ENCODE assay signal across 9 cellular contexts in genomic region chr2:113283704-113284284, GRCh38. TPM values are rescaled to one million over a fixed set of nuclear protein-coding genes. Genes with fewer than 3 reads are reported as not detected.
A peak's percentile ranks its signal among the peaks of the same experiment; 100 is the strongest.
DNase-seq lines count a peak whose midpoint lies in the region; ATAC-seq, FAIRE-seq and TF ChIP-seq lines count a peak whose summit lies in the region.
"Had no signal": no experiment of that assay in that cellular context is flagged by ENCODE, and none has a peak within 500 bp of the region (broad histone marks: within the 10 kb centered on the region; RNA-seq: fewer than 3 reads in every experiment).

No MANE protein-coding gene starts in this region.

- H3K4me3 ChIP-seq in pancreas, result no peak overlapping the region

- CTCF ChIA-PET in RWPE1 (lab: Yijun Ruan, JAX), result interaction anchor here (0.6 to 0.7 kb wide), 4 partner anchors 37 to 332 kb away, joined by 3 to 4 read pairs (median 4); no protein-coding TSS in a partner anchor

- ATAC-seq in pancreas, result peak; percentile 67 to 83 (median 75)
- no peak for ATAC-seq in HG02759 (IDR thresholded peaks at IDR 0.05; ENCODE audit: unreplicated experiment)
- ATAC-seq in GM19467 (IDR thresholded peaks at IDR 0.05; ENCODE audit: unreplicated experiment), result no peak
- ATAC-seq in HG02884 (IDR thresholded peaks at IDR 0.05; ENCODE audit: unreplicated experiment), result no peak
- ATAC-seq in GM18861 (IDR thresholded peaks at IDR 0.05; ENCODE audit: unreplicated experiment), result no peak

- no peak for FAIRE-seq in pancreas (lab: Jason Lieb, UNC)

- intact Hi-C loops in pancreas (cut with DNase I), result no loop called here

- peaks cover 0 to 31% (median 10%) of the 10 kb centered on the region in 3 donors for H3K4me1 ChIP-seq in pancreas

- H3K9me3 ChIP-seq in pancreas, result no peaks in the 10 kb centered on the region

- TF ChIP-seq CTCF in RWPE1 (conservative IDR thresholded peaks at IDR 0.05; ENCODE audit: low read depth), result no peak
- no peak for TF ChIP-seq CTCF in pancreas (IDR thresholded peaks at IDR 0.05)

- 12 to 14% methylated on average over 3 of the region's 3 CpGs for WGBS in pancreas, 2 donors

- H3K27me3 ChIP-seq in pancreas, result no peaks in the 10 kb centered on the region

- H3K27ac ChIP-seq in RWPE1 (peak overlapping the region; percentile 99), pancreas (peak overlapping the region; percentile 77 to 93 (median 83))

- DNase-seq in COLO829 (ENCODE audit: low spot score) (peak; percentile 11), RWPE1 (ENCODE audit: low spot score) (peak; percentile 84), fibroblast of the conjunctiva (ENCODE audit: low read depth) (peak; percentile 77), pancreas (peak in 5 of 6 donors; percentile 73 to 88 (median 76))

- POLR2A ChIA-PET in RWPE1 (lab: Yijun Ruan, JAX; ENCODE audit: low non-redundant PET), result no interaction called here

- H3K36me3 ChIP-seq in pancreas, result no peaks in the 10 kb centered on the region

RNA-seq across cellular contexts. Expression of gene PAX8, which starts 5.1 kb away (rescaled TPM):
- total RNA-seq in pancreas, result under 1 TPM in 4 of 6 donors, not detected in 2; 0.28 to 1.00 (median 0.55) TPM
- 1 to 10 TPM in 1 of 2 donors, under 1 TPM in 1; 0.23 to 1.1 TPM for polyA plus RNA-seq in pancreas
- total RNA-seq: temporal lobe had no signal

Comparison
In these comparisons a context has a peak if more than half of its experiments do, and no peak if none do; other contexts are left out.
1. DNase-seq: peak in every context shown above with its lines; median percentile 84 in RWPE1; 77 in fibroblast of the conjunctiva; 76 in pancreas; 11 in COLO829.
2. ATAC-seq: peak in pancreas (4 of 4); none in HG02759 (single experiment), GM19467 (single experiment), HG02884 (single experiment) and GM18861 (single experiment).